In genomic region chr7:20846791-20847190, GRCh38 we compare ENCODE assay signal across 3 cellular contexts.
"Had no signal": no experiment of that assay in that cellular context is flagged by ENCODE, and none has a peak within 500 bp of the region (broad histone marks: within the 10 kb centered on the region; RNA-seq: fewer than 3 reads in every experiment).

No MANE protein-coding gene starts in this region.

- ATAC-seq: GM12878 had no signal

- H3K4me3 ChIP-seq: GM12878 had no signal

- DNase-seq: GDM1, GF-D8 had no signal
